ENCODE assay signal across 8 cellular contexts in the genomic region with DNA sequence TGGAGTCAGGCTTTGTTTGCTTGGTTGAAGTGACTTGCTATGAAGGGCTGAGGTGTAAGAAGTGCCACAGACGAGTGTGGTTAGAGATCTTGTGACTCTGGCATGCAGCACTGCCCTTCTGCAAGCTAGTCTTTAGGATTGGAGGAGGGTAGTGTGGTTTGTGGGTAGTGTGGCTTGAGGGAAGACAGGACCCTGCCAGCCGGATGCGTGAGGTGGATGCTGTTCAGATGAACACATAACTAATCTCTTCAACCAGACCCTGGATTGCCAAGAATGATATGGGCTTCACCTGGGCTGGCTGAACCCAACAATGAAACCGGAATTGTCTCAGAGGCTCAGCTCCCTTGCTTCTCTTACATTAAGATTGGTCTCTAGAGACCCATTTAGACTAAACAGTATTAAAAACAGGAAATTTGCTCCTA. TPM values are rescaled to one million over a fixed set of nuclear protein-coding genes. Genes with fewer than 3 reads are reported as not detected.
DNase-seq lines count a peak whose midpoint lies in the region; ATAC-seq lines count a peak whose summit lies in the region.

No MANE protein-coding gene starts in this region.

- H3K4me3 ChIP-seq in right cardiac atrium (ENCODE audit: low read length) (no peak overlapping the region), urinary bladder (ENCODE audit: low read depth, low read length) (no peak overlapping the region)

- H3K9me3 ChIP-seq in right cardiac atrium (ENCODE audit: control insufficient read depth, low read length) = no peaks in the 10 kb centered on the region

- no peak overlapping the region for H3K27ac ChIP-seq in right cardiac atrium (ENCODE audit: low read length)
- peak overlapping the region; percentile 45 for H3K27ac ChIP-seq in urinary bladder (ENCODE audit: low read depth)

- ATAC-seq in GM18870 (IDR thresholded peaks at IDR 0.05; ENCODE audit: unreplicated experiment) (peak; percentile 53), HG03571 (IDR thresholded peaks at IDR 0.05; ENCODE audit: unreplicated experiment) (peak; percentile 42), right cardiac atrium (peak; percentile 7 to 24), HG03378 (IDR thresholded peaks at IDR 0.05; ENCODE audit: unreplicated experiment) (no peak), HG03439 (IDR thresholded peaks at IDR 0.05; ENCODE audit: unreplicated experiment) (no peak)

- H3K4me1 ChIP-seq in right cardiac atrium (ENCODE audit: control insufficient read depth, insufficient read depth, low read length) (peaks cover 7% of the 10 kb centered on the region), urinary bladder (ENCODE audit: insufficient read depth) (no peaks in the 10 kb centered on the region)

- H3K36me3 ChIP-seq in urinary bladder (ENCODE audit: insufficient read depth) = no peaks in the 10 kb centered on the region

- H3K27me3 ChIP-seq in right cardiac atrium (ENCODE audit: control insufficient read depth, insufficient read depth) = no peaks in the 10 kb centered on the region

- peak; percentile 37 for DNase-seq in activated CD4-positive, CD25-positive, alpha-beta regulatory T cell treated with anti-CD3 and anti-CD28 coated beads, Interleukin-2, amount 50 U/mL, for 72 hours
- DNase-seq in right cardiac atrium (no peak), cortex of kidney (lab: John Stamatoyannopoulos, UW) (no peak)

- intact Hi-C loops in right cardiac atrium (cut with DNase I) = no loop called here

- 22% methylated on average over 4 of the region's 4 CpGs for WGBS in right cardiac atrium
- WGBS in urinary bladder = 53% methylated on average over 4 of the region's 4 CpGs

RNA-seq across cellular contexts. Expression of gene STARD9, which starts 32.7 kb away (rescaled TPM):
- 10 to 100 TPM in 3 of 4 donors, 1 to 10 TPM in 1; 9.9 to 12.0 (median 11.5) TPM for total RNA-seq in right cardiac atrium
- 8.6 TPM for polyA plus RNA-seq in right cardiac atrium
- 46.3 TPM for total RNA-seq in urinary bladder
- polyA plus RNA-seq in urinary bladder = 11.1 TPM

RNA-seq across cellular contexts. Expression of gene HAUS2, which starts 59.5 kb away (rescaled TPM):
- total RNA-seq in right cardiac atrium (10 to 100 TPM; 10.0 to 15.2 (median 12.1) TPM), urinary bladder (33.5 TPM)
- polyA plus RNA-seq in right cardiac atrium (12.4 TPM), urinary bladder (12.5 TPM)

RNA-seq across cellular contexts. Expression of gene LRRC57, which starts 59.5 kb away (rescaled TPM):
- 10 to 100 TPM; 11.1 to 17.2 (median 14.4) TPM for total RNA-seq in right cardiac atrium
- 7.3 TPM for polyA plus RNA-seq in right cardiac atrium
- total RNA-seq in urinary bladder = 20.7 TPM
- polyA plus RNA-seq in urinary bladder = 10.2 TPM

Comparison
In these comparisons a context has a peak if more than half of its experiments do, and no peak if none do; other contexts are left out.
1. ATAC-seq: peak in GM18870 (single experiment), HG03571 (single experiment) and right cardiac atrium (2 of 2); none in HG03378 (single experiment) and HG03439 (single experiment).